In the genomic region with DNA sequence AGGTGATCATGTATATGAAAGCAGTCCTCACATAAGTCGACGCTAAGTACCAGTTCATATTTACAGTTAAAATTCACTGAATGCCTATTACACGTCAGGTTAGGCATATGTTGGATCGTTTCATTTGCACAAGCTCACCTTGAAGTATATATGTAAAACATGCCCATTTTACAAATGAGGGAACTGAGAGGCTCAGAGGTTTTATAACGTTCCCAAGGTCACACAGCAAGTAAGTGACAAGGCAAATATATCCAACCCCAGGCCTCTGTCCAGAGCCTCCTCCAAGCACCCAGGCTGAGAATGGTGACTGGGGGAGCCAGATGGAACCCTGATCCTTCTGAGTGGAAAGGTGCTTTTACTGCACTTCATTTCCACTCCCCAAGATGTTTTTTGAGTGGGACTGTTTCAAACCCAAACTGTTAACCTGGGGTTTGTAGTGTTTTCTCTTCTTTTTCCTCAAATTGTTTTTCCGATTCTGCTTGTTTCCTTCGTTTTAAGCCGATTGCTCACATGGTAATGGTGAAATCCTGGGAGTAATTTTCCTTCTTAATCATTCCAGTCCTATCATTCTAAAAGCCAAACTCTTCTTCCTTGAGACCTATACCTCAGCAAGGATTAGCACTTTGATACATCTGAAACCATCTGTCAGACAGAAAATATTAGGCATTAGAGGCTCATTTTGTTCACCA, we compare ENCODE assay signal across 8 cellular contexts.
DNase-seq lines count a peak whose midpoint lies in the region; ATAC-seq and TF ChIP-seq lines count a peak whose summit lies in the region.

No MANE protein-coding gene starts in this region.

- DNase-seq in LNCaP clone FGC (ENCODE audit: low read depth) = no peak
- no peak for DNase-seq in nephron progenitor cell
- no peak for DNase-seq in medulla oblongata (ENCODE audit: extremely low spot score)
- DNase-seq in SKM-1 treated with dmso at 0.1 percent for 144 hours (lab: John Stamatoyannopoulos, UW; ENCODE audit: unreplicated experiment) = no peak

- peak overlapping the region; percentile 69 for H3K27ac ChIP-seq in cingulate gyrus (ENCODE audit: low read depth, low read length)

- peak overlapping the region; percentile 98 for H3K27ac Mint-ChIP-seq in nephron progenitor cell

- H3K4me3 ChIP-seq in LNCaP clone FGC (ENCODE audit: low read depth, low read length) = peak overlapping the region; percentile 85

- TF ChIP-seq CTCF in LNCaP clone FGC (IDR thresholded peaks at IDR 0.05; ENCODE audit: control insufficient read depth, extremely low read depth, insufficient read depth) = no peak
- no peak for TF ChIP-seq CTCF in nephron progenitor cell (IDR thresholded peaks at IDR 0.05)

- H3K27me3 Mint-ChIP-seq in nephron progenitor cell (ENCODE audit: low read depth, poor library complexity) = peaks cover 12% of the 10 kb centered on the region

- ATAC-seq in GM18519 (IDR thresholded peaks at IDR 0.05; ENCODE audit: low FRiP score, unreplicated experiment) (peak; percentile 1), HG03354 (IDR thresholded peaks at IDR 0.05; ENCODE audit: poor library complexity, severe bottlenecking, unreplicated experiment) (no peak), HG02840 (IDR thresholded peaks at IDR 0.05; ENCODE audit: low FRiP score, unreplicated experiment) (no peak)

- peak overlapping the region; percentile 92 for H3K4me3 Mint-ChIP-seq in nephron progenitor cell

- peaks cover 31% of the 10 kb centered on the region for H3K4me1 Mint-ChIP-seq in nephron progenitor cell

- H3K9me3 Mint-ChIP-seq in nephron progenitor cell = no peaks in the 10 kb centered on the region

- H3K36me3 Mint-ChIP-seq in nephron progenitor cell (ENCODE audit: low read depth) = peaks cover 17% of the 10 kb centered on the region
